Comparison of ENCODE assay signal across 10 cellular contexts in genomic region chr7:111438369-111439289, GRCh38.
DNase-seq lines count a peak whose midpoint lies in the region; ATAC-seq and TF ChIP-seq lines count a peak whose summit lies in the region.
"Had no signal": no experiment of that assay in that cellular context is flagged by ENCODE, and none has a peak within 500 bp of the region (broad histone marks: within the 10 kb centered on the region; RNA-seq: fewer than 3 reads in every experiment).

No MANE protein-coding gene starts in this region.

- no peaks in the 10 kb centered on the region for H3K4me1 ChIP-seq in gastroesophageal sphincter
- H3K4me1 ChIP-seq in esophagus muscularis mucosa: no peaks in the 10 kb centered on the region

- H3K4me3 ChIP-seq in gastroesophageal sphincter: no peak overlapping the region
- H3K4me3 ChIP-seq in esophagus muscularis mucosa: no peak overlapping the region

- no peaks in the 10 kb centered on the region for H3K36me3 Mint-ChIP-seq in type B pancreatic cell
- H3K36me3 Mint-ChIP-seq in activated naive CD4-positive, alpha-beta T cell treated with anti-CD3 and anti-CD28 coated beads for 36 hours (ENCODE audit: low read depth): peaks cover 33% of the 10 kb centered on the region

- peak; percentile 20 for ATAC-seq in Right ventricle myocardium inferior
- ATAC-seq in gastroesophageal sphincter: peak; percentile 41
- no peak for ATAC-seq in GM18861 (IDR thresholded peaks at IDR 0.05; ENCODE audit: unreplicated experiment)
- ATAC-seq: sciatic nerve had no signal

- peak overlapping the region; percentile 13 for H3K4me3 Mint-ChIP-seq in type B pancreatic cell
- no peak overlapping the region for H3K4me3 Mint-ChIP-seq in activated naive CD4-positive, alpha-beta T cell treated with anti-CD3 and anti-CD28 coated beads for 36 hours

- no peak for TF ChIP-seq EP300 in gastroesophageal sphincter (IDR thresholded peaks at IDR 0.05)
- no peak for TF ChIP-seq EP300 in esophagus muscularis mucosa (IDR thresholded peaks at IDR 0.05)

- TF ChIP-seq POLR2A in gastroesophageal sphincter (IDR thresholded peaks at IDR 0.05) (no peak), esophagus muscularis mucosa (IDR thresholded peaks at IDR 0.05; ENCODE audit: low read depth) (no peak)

- H3K36me3 ChIP-seq in gastroesophageal sphincter (no peaks in the 10 kb centered on the region), esophagus muscularis mucosa (no peaks in the 10 kb centered on the region)

- H3K4me1 Mint-ChIP-seq in type B pancreatic cell (ENCODE audit: unreplicated experiment): peaks cover 11% of the 10 kb centered on the region
- peaks cover 3% of the 10 kb centered on the region for H3K4me1 Mint-ChIP-seq in activated naive CD4-positive, alpha-beta T cell treated with anti-CD3 and anti-CD28 coated beads for 36 hours (ENCODE audit: low read depth)

- H3K9me3 Mint-ChIP-seq in type B pancreatic cell: peaks cover 9% of the 10 kb centered on the region
- peaks cover 27% of the 10 kb centered on the region for H3K9me3 Mint-ChIP-seq in activated naive CD4-positive, alpha-beta T cell treated with anti-CD3 and anti-CD28 coated beads for 36 hours

- no peaks in the 10 kb centered on the region for H3K27me3 Mint-ChIP-seq in type B pancreatic cell
- no peaks in the 10 kb centered on the region for H3K27me3 Mint-ChIP-seq in activated naive CD4-positive, alpha-beta T cell treated with anti-CD3 and anti-CD28 coated beads for 36 hours (ENCODE audit: low read depth)

- H3K9me3 ChIP-seq in gastroesophageal sphincter: no peaks in the 10 kb centered on the region
- H3K9me3 ChIP-seq in esophagus muscularis mucosa: no peaks in the 10 kb centered on the region

- 37 to 59% methylated on average over 3 of the region's 3 CpGs for WGBS in gastroesophageal sphincter (ENCODE audit: low coverage in 1 of 2), 2 donors
- WGBS in esophagus muscularis mucosa: 73% methylated on average over 3 of the region's 3 CpGs

- DNase-seq in Right ventricle myocardium inferior (ENCODE audit: missing footprints) (no peak), cardiac septum (ENCODE audit: low spot score) (no peak), amniotic epithelial cell (ENCODE audit: low read depth) (peak; percentile 73), type B pancreatic cell (ENCODE audit: extremely low spot score, unreplicated experiment) (no peak), esophagus muscularis mucosa (ENCODE audit: extremely low spot score) (no peak)
- DNase-seq in activated naive CD4-positive, alpha-beta T cell treated with anti-CD3 and anti-CD28 coated beads for 36 hours: no peak
- DNase-seq: NCI-H2081 treated with DMSO at 0.1 percent for 48 hours had no signal

- intact Hi-C loops in Right ventricle myocardium inferior (cut with DNase I) (no loop called here), cardiac septum (cut with DNase I) (no loop called here), esophagus muscularis mucosa (cut with DNase I) (no loop called here)
- intact Hi-C loops in activated naive CD4-positive, alpha-beta T cell treated with anti-CD3 and anti-CD28 coated beads for 36 hours (cut with micrococcal nuclease): no loop called here

- H3K27ac ChIP-seq in gastroesophageal sphincter (no peak overlapping the region), esophagus muscularis mucosa (replicated peaks in 1 of 4) (no peak overlapping the region)

- TF ChIP-seq CTCF in gastroesophageal sphincter (IDR thresholded peaks at IDR 0.05) (no peak), type B pancreatic cell (conservative IDR thresholded peaks at IDR 0.05) (no peak), esophagus muscularis mucosa (IDR thresholded peaks at IDR 0.05) (no peak)

- CTCF ChIA-PET in activated naive CD4-positive, alpha-beta T cell treated with anti-CD3 and anti-CD28 coated beads for 36 hours (lab: Charles Lee): no interaction called here

- peak overlapping the region; percentile 2 for H3K27ac Mint-ChIP-seq in type B pancreatic cell
- no peak overlapping the region for H3K27ac Mint-ChIP-seq in activated naive CD4-positive, alpha-beta T cell treated with anti-CD3 and anti-CD28 coated beads for 36 hours

- H3K27me3 ChIP-seq in gastroesophageal sphincter (no peaks in the 10 kb centered on the region), esophagus muscularis mucosa (no peaks in the 10 kb centered on the region)
